In the genomic region with DNA sequence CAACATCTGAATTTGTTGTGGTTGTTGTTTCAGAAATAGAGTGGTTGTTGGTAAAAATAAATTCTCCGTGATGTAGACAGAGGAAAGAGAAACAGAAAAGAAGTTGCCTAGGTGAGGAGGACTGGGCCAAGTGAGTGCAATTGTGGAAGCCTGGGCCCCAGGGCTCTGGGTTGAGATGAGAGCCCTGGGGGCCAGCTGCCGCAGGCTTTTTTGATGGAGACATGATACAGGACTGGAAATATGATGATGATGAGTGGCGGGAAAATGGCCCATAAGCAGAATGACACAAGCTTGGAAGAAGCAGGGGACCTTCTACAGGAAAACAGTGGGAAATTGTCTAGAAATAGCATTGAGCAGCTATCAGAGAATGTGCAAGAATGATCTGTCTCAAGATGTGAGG, we compare ENCODE assay signal across 29 cellular contexts.
"Had no signal": no experiment of that assay in that cellular context is flagged by ENCODE, and none has a peak within 500 bp of the region (broad histone marks: within the 10 kb centered on the region; RNA-seq: fewer than 3 reads in every experiment).

No MANE protein-coding gene starts in this region.

- H3K36me3 ChIP-seq: neural progenitor cell, ovary, right lobe of liver, sigmoid colon, stomach, thoracic aorta, thyroid gland, tibial nerve, upper lobe of right lung, uterus had no signal

- H3K4me3 Mint-ChIP-seq: naive thymus-derived CD8-positive, alpha-beta T cell; natural killer cell treated with Interleukin-12 subunit alpha and Interleukin-12 subunit beta and Interleukin-15 and Interleukin-18, amount 100 ng/mL, for 72 hours; nephron progenitor cell; neural progenitor cell; stimulated activated effector memory CD8-positive, alpha-beta T cell treated with anti-CD3 and anti-CD28 coated beads, Interleukin-12 subunit alpha, Interleukin-12 subunit beta, amount 100 ng/mL, for 72 hours; stimulated activated naive B cell treated with anti-CD40 and anti-IgM and Interleukin-4, amounts not matched to agents 10 μg/mL and 1 μg/mL and 100 μg/mL, for 72 hours; stimulated activated naive CD8-positive, alpha-beta T cell treated with anti-CD3 and anti-CD28 coated beads, Interleukin-15, Interleukin-2, amounts not matched to agents 100 ng/mL and 50 ng/mL, for 24 hours; type B pancreatic cell had no signal

- H3K27ac Mint-ChIP-seq: naive thymus-derived CD8-positive, alpha-beta T cell; natural killer cell treated with Interleukin-12 subunit alpha and Interleukin-12 subunit beta and Interleukin-15 and Interleukin-18, amount 100 ng/mL, for 72 hours; nephron progenitor cell; neural progenitor cell; progenitor cell of endocrine pancreas; stimulated activated effector memory CD8-positive, alpha-beta T cell treated with anti-CD3 and anti-CD28 coated beads, Interleukin-12 subunit alpha, Interleukin-12 subunit beta, amount 100 ng/mL, for 72 hours; stimulated activated naive B cell treated with anti-CD40 and anti-IgM and Interleukin-4, amounts not matched to agents 10 μg/mL and 1 μg/mL and 100 μg/mL, for 72 hours; stimulated activated naive CD8-positive, alpha-beta T cell treated with anti-CD3 and anti-CD28 coated beads, Interleukin-15, Interleukin-2, amounts not matched to agents 100 ng/mL and 50 ng/mL, for 24 hours; type B pancreatic cell had no signal

- H3K36me3 Mint-ChIP-seq: naive thymus-derived CD8-positive, alpha-beta T cell; natural killer cell treated with Interleukin-12 subunit alpha and Interleukin-12 subunit beta and Interleukin-15 and Interleukin-18, amount 100 ng/mL, for 72 hours; neural progenitor cell; stimulated activated effector memory CD8-positive, alpha-beta T cell treated with anti-CD3 and anti-CD28 coated beads, Interleukin-12 subunit alpha, Interleukin-12 subunit beta, amount 100 ng/mL, for 72 hours; stimulated activated naive B cell treated with anti-CD40 and anti-IgM and Interleukin-4, amounts not matched to agents 10 μg/mL and 1 μg/mL and 100 μg/mL, for 72 hours; type B pancreatic cell had no signal

- DNase-seq: naive thymus-derived CD8-positive, alpha-beta T cell; nephron progenitor cell; occipital lobe; ovary; posterior cingulate gyrus; psoas muscle; right cardiac atrium; right lobe of liver; sigmoid colon; small intestine; stimulated activated CD4-positive, alpha-beta T cell treated with anti-CD3 and anti-CD28 coated beads, Interleukin-15, amount 100 ng/mL, for 24 hours; stimulated activated CD4-positive, alpha-beta T cell treated with anti-CD3 and anti-CD28 coated beads, Interleukin-2, amount 100 ng/mL, for 24 hours; stimulated activated CD4-positive, alpha-beta T cell treated with anti-CD3 and anti-CD28 coated beads, Interleukin-2, amount 100 ng/mL, for 48 hours; stimulated activated CD4-positive, alpha-beta T cell treated with anti-CD3 and anti-CD28 coated beads, Interleukin-4, amount 100 ng/mL, for 24 hours; stimulated activated naive B cell treated with anti-CD40 and anti-IgM and Interleukin-4, amounts not matched to agents 10 μg/mL and 1 μg/mL and 100 μg/mL, for 72 hours; stimulated activated naive CD4-positive, alpha-beta T cell treated with Interleukin-2 at 50 U/mL for 16 hours; stomach; thyroid gland; upper lobe of right lung; uterus had no signal

- H3K79me2 ChIP-seq: parathyroid adenoma had no signal

- H3K4me3 ChIP-seq: neural progenitor cell, ovary, psoas muscle, right lobe of liver, sigmoid colon, stomach, thoracic aorta, thyroid gland, tibial nerve, upper lobe of right lung, uterus had no signal

- H3K4me2 ChIP-seq: neural progenitor cell had no signal

- H3K27me3 Mint-ChIP-seq: naive thymus-derived CD8-positive, alpha-beta T cell; natural killer cell treated with Interleukin-12 subunit alpha and Interleukin-12 subunit beta and Interleukin-15 and Interleukin-18, amount 100 ng/mL, for 72 hours; progenitor cell of endocrine pancreas; stimulated activated naive B cell treated with anti-CD40 and anti-IgM and Interleukin-4, amounts not matched to agents 10 μg/mL and 1 μg/mL and 100 μg/mL, for 72 hours; stimulated activated naive CD8-positive, alpha-beta T cell treated with anti-CD3 and anti-CD28 coated beads, Interleukin-15, Interleukin-2, amounts not matched to agents 100 ng/mL and 50 ng/mL, for 24 hours; type B pancreatic cell had no signal

- H3K9ac ChIP-seq: neural progenitor cell, parathyroid adenoma had no signal

- H3K27me3 ChIP-seq: neural progenitor cell, ovary, right lobe of liver, sigmoid colon, stomach, thyroid gland, tibial nerve, upper lobe of right lung, uterus had no signal

- H3K4me1 Mint-ChIP-seq: naive thymus-derived CD8-positive, alpha-beta T cell; nephron progenitor cell; neural progenitor cell; stimulated activated effector memory CD8-positive, alpha-beta T cell treated with anti-CD3 and anti-CD28 coated beads, Interleukin-12 subunit alpha, Interleukin-12 subunit beta, amount 100 ng/mL, for 72 hours; stimulated activated naive B cell treated with anti-CD40 and anti-IgM and Interleukin-4, amounts not matched to agents 10 μg/mL and 1 μg/mL and 100 μg/mL, for 72 hours had no signal

- H3K9me3 ChIP-seq: ovary, psoas muscle, right lobe of liver, sigmoid colon, stomach, thoracic aorta, thyroid gland, tibial nerve, upper lobe of right lung, uterus had no signal

- H2AFZ ChIP-seq: neural progenitor cell, parathyroid adenoma had no signal

- H3K4me1 ChIP-seq: neural progenitor cell, parathyroid adenoma, psoas muscle, right lobe of liver, sigmoid colon, stomach, thyroid gland, tibial nerve, upper lobe of right lung, uterus had no signal

- H3K27ac ChIP-seq: neural progenitor cell, ovary, parathyroid adenoma, psoas muscle, right lobe of liver, sigmoid colon, stomach, thoracic aorta, thyroid gland, tibial nerve, upper lobe of right lung, uterus had no signal

- H3K9me3 Mint-ChIP-seq: naive thymus-derived CD8-positive, alpha-beta T cell; natural killer cell treated with Interleukin-12 subunit alpha and Interleukin-12 subunit beta and Interleukin-15 and Interleukin-18, amount 100 ng/mL, for 72 hours; nephron progenitor cell; neural progenitor cell; stimulated activated effector memory CD8-positive, alpha-beta T cell treated with anti-CD3 and anti-CD28 coated beads, Interleukin-12 subunit alpha, Interleukin-12 subunit beta, amount 100 ng/mL, for 72 hours; stimulated activated naive B cell treated with anti-CD40 and anti-IgM and Interleukin-4, amounts not matched to agents 10 μg/mL and 1 μg/mL and 100 μg/mL, for 72 hours; stimulated activated naive CD8-positive, alpha-beta T cell treated with anti-CD3 and anti-CD28 coated beads, Interleukin-15, Interleukin-2, amounts not matched to agents 100 ng/mL and 50 ng/mL, for 24 hours; type B pancreatic cell had no signal
